Comparison of ENCODE assay signal across 8 cellular contexts in genomic region chr12:121794532-121795028, GRCh38. TPM values are rescaled to one million over a fixed set of nuclear protein-coding genes. Genes with fewer than 3 reads are reported as not detected.
A peak's percentile ranks its signal among the peaks of the same experiment; 100 is the strongest.
DNase-seq lines count a peak whose midpoint lies in the region; ATAC-seq and TF ChIP-seq lines count a peak whose summit lies in the region.

No MANE protein-coding gene starts in this region.

- H3K4me1 Mint-ChIP-seq in activated CD4-positive, alpha-beta T cell treated with anti-CD3 and anti-CD28 coated beads for 36 hours: peaks cover 56% of the 10 kb centered on the region
- H3K4me1 Mint-ChIP-seq in T-cell (peaks cover 67 to 74% (median 71%) of the 10 kb centered on the region in 3 donors), endothelial cell (ENCODE audit: unreplicated experiment) (peaks cover 46% of the 10 kb centered on the region), neural progenitor cell (peaks cover 50% of the 10 kb centered on the region)

- H3K27me3 Mint-ChIP-seq in activated CD4-positive, alpha-beta T cell treated with anti-CD3 and anti-CD28 coated beads for 36 hours: no peaks in the 10 kb centered on the region
- no peaks in the 10 kb centered on the region for H3K27me3 Mint-ChIP-seq in T-cell
- H3K27me3 Mint-ChIP-seq in endothelial cell (ENCODE audit: unreplicated experiment): peaks cover 31% of the 10 kb centered on the region
- H3K27me3 Mint-ChIP-seq in neural progenitor cell (ENCODE audit: insufficient read depth, low read depth): peaks cover 17% of the 10 kb centered on the region

- H3K9ac ChIP-seq in neural progenitor cell: no peak overlapping the region

- H3K27ac Mint-ChIP-seq in activated CD4-positive, alpha-beta T cell treated with anti-CD3 and anti-CD28 coated beads for 36 hours: peak overlapping the region; percentile 92
- H3K27ac Mint-ChIP-seq in T-cell (peak overlapping the region; percentile 89 to 92), endothelial cell (ENCODE audit: unreplicated experiment) (peak overlapping the region; percentile 74), neural progenitor cell (peak overlapping the region; percentile 84)

- intact Hi-C loops in activated CD4-positive, alpha-beta T cell treated with anti-CD3 and anti-CD28 coated beads for 36 hours (cut with DNase I, micrococcal nuclease): loop anchor here (1.0 to 10.0 kb wide), 14 partner anchors 12 to 1600 kb away; partner anchors contain the start of genes PSMD9 (in 2 of the 2), TMEM120B (in 2 of the 2), DIABLO (in 1 of the 2) and GCN1 (in 1 of the 2)

- peak; percentile 70 for DNase-seq in activated CD4-positive, alpha-beta T cell treated with anti-CD3 and anti-CD28 coated beads for 36 hours
- DNase-seq in activated CD4-positive, alpha-beta T cell treated with anti-CD3 and anti-CD28 coated beads, Interleukin-2, amount 50 U/mL, for 4 hours: no peak
- peak in 9 of 34 experiments; percentile 31 to 66 (median 48) for DNase-seq in T-cell
- no peak for DNase-seq in endothelial cell (ENCODE audit: low spot score)
- no peak for DNase-seq in neural progenitor cell (ENCODE audit: low spot score)
- no peak for DNase-seq in putamen (ENCODE audit: low spot score)
- no peak for DNase-seq in inferior parietal cortex (ENCODE audit: extremely low spot score)
- DNase-seq in retina: no peak

- no peaks in the 10 kb centered on the region for H3K9me3 Mint-ChIP-seq in activated CD4-positive, alpha-beta T cell treated with anti-CD3 and anti-CD28 coated beads for 36 hours (ENCODE audit: low read depth)
- H3K9me3 Mint-ChIP-seq in T-cell (no peaks in the 10 kb centered on the region), endothelial cell (ENCODE audit: unreplicated experiment) (no peaks in the 10 kb centered on the region), neural progenitor cell (no peaks in the 10 kb centered on the region)

- H3K27me3 ChIP-seq in neural progenitor cell: peaks cover 16% of the 10 kb centered on the region

- peaks cover 25% of the 10 kb centered on the region for H3K4me1 ChIP-seq in neural progenitor cell

- peak; percentile 20 for ATAC-seq in activated CD4-positive, alpha-beta T cell treated with anti-CD3 and anti-CD28 coated beads for 36 hours
- peak; percentile 13 to 27 (median 16) for ATAC-seq in T-cell (replicated peaks in 1 of 4)

- H3K36me3 Mint-ChIP-seq in activated CD4-positive, alpha-beta T cell treated with anti-CD3 and anti-CD28 coated beads for 36 hours (ENCODE audit: low read depth): peaks cover 41% of the 10 kb centered on the region
- H3K36me3 Mint-ChIP-seq in T-cell (peaks cover 21% of the 10 kb centered on the region), endothelial cell (ENCODE audit: low read depth, unreplicated experiment) (peaks cover 20% of the 10 kb centered on the region), neural progenitor cell (peaks cover 13% of the 10 kb centered on the region)

- no peak overlapping the region for H3K4me2 ChIP-seq in neural progenitor cell

- POLR2A ChIA-PET in activated CD4-positive, alpha-beta T cell treated with anti-CD3 and anti-CD28 coated beads for 36 hours (lab: Charles Lee): interaction anchor here (0.5 to 3.5 kb wide), 13 partner anchors 7 to 316 kb away, joined by 3 to 32 read pairs (median 4); partner anchors contain the start of genes PSMD9 and TMEM120B
- POLR2A ChIA-PET in T-cell (lab: Charles Lee): interaction anchor here (0.5 to 2.6 kb wide), 10 partner anchors 8 to 326 kb away, joined by 3 to 22 read pairs (median 4); partner anchors contain the start of gene SETD1B (in 1 of the 2)

- H3K27ac ChIP-seq in neural progenitor cell: no peak overlapping the region

- CTCF ChIA-PET in activated CD4-positive, alpha-beta T cell treated with anti-CD3 and anti-CD28 coated beads for 36 hours (lab: Charles Lee): interaction anchor here (0.6 to 11.0 kb wide), 55 partner anchors 13 to 1196 kb away, joined by 3 to 439 read pairs (median 4); partner anchors contain the start of genes CFAP251, MORN3, ORAI1 and PSMD9
- CTCF ChIA-PET in T-cell (lab: Charles Lee): interaction anchor here (0.6 to 7.9 kb wide), 35 partner anchors 8 to 472 kb away, joined by 3 to 344 read pairs (median 4); partner anchors contain the start of genes PSMD9 (in 1 of the 2), SETD1B (in 1 of the 2), TMEM120B (in 1 of the 2) and VPS33A (in 1 of the 2)

- no peak overlapping the region for H3K4me3 ChIP-seq in neural progenitor cell

- H3K4me3 Mint-ChIP-seq in activated CD4-positive, alpha-beta T cell treated with anti-CD3 and anti-CD28 coated beads for 36 hours: peak overlapping the region; percentile 96
- H3K4me3 Mint-ChIP-seq in T-cell: peak overlapping the region; percentile 79 to 94 (median 94)
- peak overlapping the region; percentile 75 for H3K4me3 Mint-ChIP-seq in endothelial cell (ENCODE audit: unreplicated experiment)
- H3K4me3 Mint-ChIP-seq in neural progenitor cell: peak overlapping the region; percentile 81

- H3K9me3 ChIP-seq in neural progenitor cell (ENCODE audit: low read depth): no peaks in the 10 kb centered on the region

- TF ChIP-seq CTCF in endothelial cell (IDR thresholded peaks at IDR 0.05; ENCODE audit: unreplicated experiment) (no peak), neural progenitor cell (IDR thresholded peaks at IDR 0.05) (no peak)

- H4K20me1 ChIP-seq in neural progenitor cell (ENCODE audit: low read depth): peaks cover 55% of the 10 kb centered on the region

- H3K36me3 ChIP-seq in neural progenitor cell: no peaks in the 10 kb centered on the region

- H3F3A ChIP-seq in neural progenitor cell (ENCODE audit: low read depth): peaks cover 64% of the 10 kb centered on the region

- no peak overlapping the region for H2AFZ ChIP-seq in neural progenitor cell (replicated peaks)

- peaks cover 37% of the 10 kb centered on the region for H3K79me2 ChIP-seq in neural progenitor cell (ENCODE audit: low read depth)

RNA-seq across cellular contexts. Expression of gene RHOF, which starts 1.1 kb away (rescaled TPM):
- total RNA-seq in activated CD4-positive, alpha-beta T cell treated with anti-CD3 and anti-CD28 coated beads for 36 hours: 100 to 1,000 TPM in 1 of 2 experiments, 10 to 100 TPM in 1; 100.0 to 105 TPM
- total RNA-seq in T-cell (100 to 1,000 TPM; 137 to 158 (median 145) TPM), endothelial cell (ENCODE audit: unreplicated experiment) (25.7 TPM), neural progenitor cell (ENCODE audit: low replicate concordance) (20.1 and 30.8 TPM in 2 replicates)

RNA-seq across cellular contexts. Expression of gene SETD1B, which starts 9.2 kb away (rescaled TPM):
- 10 to 100 TPM; 13.7 to 14.0 TPM for total RNA-seq in activated CD4-positive, alpha-beta T cell treated with anti-CD3 and anti-CD28 coated beads for 36 hours
- 100 to 1,000 TPM in 1 of 5 donors, 10 to 100 TPM in 4; 87.7 to 106 (median 96.0) TPM for total RNA-seq in T-cell
- 25.3 TPM for total RNA-seq in endothelial cell (ENCODE audit: unreplicated experiment)
- total RNA-seq in neural progenitor cell (ENCODE audit: low replicate concordance): 1.8 and 4.4 TPM in 2 replicates
